Comparison of ENCODE assay signal across 10 cellular contexts in the genomic region with DNA sequence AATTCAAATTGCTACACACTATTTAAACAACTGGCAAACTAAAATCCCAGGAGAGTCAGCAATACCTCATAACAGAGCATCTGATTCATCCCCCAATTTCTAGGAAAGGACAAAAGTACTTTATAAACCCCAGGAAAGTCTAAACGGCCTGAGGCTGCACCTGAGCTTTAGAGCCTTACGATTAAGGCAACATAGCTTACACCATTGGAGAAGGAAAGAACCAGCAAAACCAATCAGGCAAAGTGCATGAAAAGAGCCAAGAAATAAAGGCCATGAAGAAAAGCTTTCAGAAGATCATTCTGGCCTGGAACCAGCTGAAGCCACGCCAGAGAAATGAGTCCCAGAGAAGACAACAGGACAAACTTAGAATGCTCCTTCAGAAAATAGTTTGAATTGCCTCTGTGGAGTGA. TPM values are rescaled to one million over a fixed set of nuclear protein-coding genes. Genes with fewer than 3 reads are reported as not detected.
DNase-seq lines count a peak whose midpoint lies in the region; ATAC-seq and TF ChIP-seq lines count a peak whose summit lies in the region.
"Had no signal": no experiment of that assay in that cellular context is flagged by ENCODE, and none has a peak within 500 bp of the region (broad histone marks: within the 10 kb centered on the region; RNA-seq: fewer than 3 reads in every experiment).

No MANE protein-coding gene starts in this region.

- H3K27ac Mint-ChIP-seq in activated B cell treated with CpG ODN at 0.5 μM for 24 hours, result peak overlapping the region; percentile 38
- H3K27ac Mint-ChIP-seq: stimulated activated naive CD8-positive, alpha-beta T cell treated with anti-CD3 and anti-CD28 coated beads, Interleukin-15, Interleukin-2, amounts not matched to agents 100 ng/mL and 50 ng/mL, for 24 hours had no signal

- DNase-seq in G401 (ENCODE audit: low spot score) (peak; percentile 41), activated B cell treated with CpG ODN at 0.5 μM for 24 hours (no peak), psoas muscle (peak; percentile 75 to 86), glomerular visceral epithelial cell (ENCODE audit: extremely low spot score) (no peak), SK-N-DZ (ENCODE audit: low spot score) (no peak), H4 (ENCODE audit: low spot score) (no peak)
- no peak for DNase-seq in activated effector memory CD4-positive, alpha-beta T cell treated with anti-CD3 and anti-CD28 coated beads, Interleukin-2, amount 50 U/mL, for 16 hours
- DNase-seq: activated CD4-positive, alpha-beta T cell treated with anti-CD3 and anti-CD28 coated beads, Interleukin-2, amount 50 U/mL, for 1 hour had no signal

- CTCF ChIA-PET in activated B cell treated with CpG ODN at 0.5 μM for 24 hours (lab: Charles Lee), result no interaction called here

- H3K4me3 Mint-ChIP-seq in activated B cell treated with CpG ODN at 0.5 μM for 24 hours, result no peak overlapping the region
- H3K4me3 Mint-ChIP-seq: stimulated activated naive CD8-positive, alpha-beta T cell treated with anti-CD3 and anti-CD28 coated beads, Interleukin-15, Interleukin-2, amounts not matched to agents 100 ng/mL and 50 ng/mL, for 24 hours had no signal

- H3K36me3 Mint-ChIP-seq in activated B cell treated with CpG ODN at 0.5 μM for 24 hours (ENCODE audit: low read depth), result peaks cover 11% of the 10 kb centered on the region

- H3K4me1 ChIP-seq in gastroesophageal sphincter (peaks cover 25 to 51% (median 34%) of the 10 kb centered on the region in 3 donors), psoas muscle (peaks cover 26% of the 10 kb centered on the region)

- in situ Hi-C loops in G401 (cut with HindIII; ENCODE audit: low sequenced_read_pairs), result no loop called here

- TF ChIP-seq CTCF in activated B cell treated with CpG ODN at 0.5 μM for 24 hours (IDR thresholded peaks at IDR 0.05), result no peak
- TF ChIP-seq CTCF in gastroesophageal sphincter (IDR thresholded peaks at IDR 0.05), result no peak
- no peak for TF ChIP-seq CTCF in psoas muscle (IDR thresholded peaks at IDR 0.05)

- H3K4me1 Mint-ChIP-seq in activated B cell treated with CpG ODN at 0.5 μM for 24 hours, result no peaks in the 10 kb centered on the region

- no peak for TF ChIP-seq POLR2A in gastroesophageal sphincter (IDR thresholded peaks at IDR 0.05)

- peak overlapping the region; percentile 77 to 91 (median 84) for H3K27ac ChIP-seq in gastroesophageal sphincter
- H3K27ac ChIP-seq in psoas muscle, result peak overlapping the region; percentile 62

- TF ChIP-seq EP300 in gastroesophageal sphincter (IDR thresholded peaks at IDR 0.05), result no peak

- POLR2A ChIA-PET in activated B cell treated with CpG ODN at 0.5 μM for 24 hours (lab: Charles Lee), result no interaction called here

- H3K9me3 Mint-ChIP-seq in activated B cell treated with CpG ODN at 0.5 μM for 24 hours, result no peaks in the 10 kb centered on the region
- H3K9me3 Mint-ChIP-seq: stimulated activated naive CD8-positive, alpha-beta T cell treated with anti-CD3 and anti-CD28 coated beads, Interleukin-15, Interleukin-2, amounts not matched to agents 100 ng/mL and 50 ng/mL, for 24 hours had no signal

- no peaks in the 10 kb centered on the region for H3K9me3 ChIP-seq in gastroesophageal sphincter
- no peaks in the 10 kb centered on the region for H3K9me3 ChIP-seq in psoas muscle

- no peak overlapping the region for H3K4me3 ChIP-seq in gastroesophageal sphincter
- H3K4me3 ChIP-seq in psoas muscle, result no peak overlapping the region

- WGBS in gastroesophageal sphincter (ENCODE audit: low coverage in 1 of 2), 2 donors, result 0 to 6% methylated on average over 2 to 3 of the region's 3 CpGs
- 17 to 29% (median 18%) methylated on average over 3 of the region's 3 CpGs for WGBS in psoas muscle, 3 donors

- no peaks in the 10 kb centered on the region for H3K27me3 Mint-ChIP-seq in activated B cell treated with CpG ODN at 0.5 μM for 24 hours
- H3K27me3 Mint-ChIP-seq: stimulated activated naive CD8-positive, alpha-beta T cell treated with anti-CD3 and anti-CD28 coated beads, Interleukin-15, Interleukin-2, amounts not matched to agents 100 ng/mL and 50 ng/mL, for 24 hours had no signal

- H3K27me3 ChIP-seq in gastroesophageal sphincter (no peaks in the 10 kb centered on the region), psoas muscle (ENCODE audit: insufficient read depth in 3 of 3, low read length in 2 of 3) (no peaks in the 10 kb centered on the region)

- intact Hi-C loops in activated B cell treated with CpG ODN at 0.5 μM for 24 hours (cut with micrococcal nuclease), result no loop called here
- intact Hi-C loops in psoas muscle (cut with DNase I), result no loop called here

- ATAC-seq in activated B cell treated with CpG ODN at 0.5 μM for 24 hours (ENCODE audit: low read depth), result no peak
- ATAC-seq in gastroesophageal sphincter, result peak; percentile 4
- ATAC-seq in psoas muscle, result peak in 2 of 4 donors; percentile 32 to 56

- H3K36me3 ChIP-seq in gastroesophageal sphincter, result peaks cover 0 to 11% of the 10 kb centered on the region in 2 donors
- H3K36me3 ChIP-seq in psoas muscle (ENCODE audit: insufficient read depth in 1 of 2, low read depth in 1 of 2), result peaks cover 3 to 10% of the 10 kb centered on the region in 2 donors

RNA-seq across cellular contexts. Expression of a gene that starts 48.1 kb away (rescaled TPM):
- 14.4 and 23.9 TPM in 2 replicates for total RNA-seq in G401 (2014; rRNA removed; shearing (Covaris generic))
- total RNA-seq in activated B cell treated with CpG ODN at 0.5 μM for 24 hours, result 18.2 and 19.2 TPM in 2 replicates
- 10 to 100 TPM; 16.3 to 30.6 (median 25.0) TPM for total RNA-seq in gastroesophageal sphincter
- total RNA-seq in psoas muscle, result 1 to 10 TPM; 5.5 to 6.9 (median 5.7) TPM
- polyA plus RNA-seq in psoas muscle, result 1 to 10 TPM; 2.3 to 5.0 (median 4.2) TPM
- polyA plus RNA-seq in SK-N-DZ (2014; cell fraction: cytosol; rRNA removed), result 14.2 TPM in 2 replicates
- polyA plus RNA-seq in SK-N-DZ (2014; cell fraction: nucleus; rRNA removed), result 6.8 and 7.6 TPM in 2 replicates
- 13.4 and 21.0 TPM in 2 replicates for total RNA-seq in H4 (2014; rRNA removed; shearing (Covaris generic))

Comparison
In these comparisons a context has a peak if more than half of its experiments do, and no peak if none do; other contexts are left out.
1. DNase-seq: peak in G401 (single experiment) and psoas muscle (2 of 2); none in activated B cell treated with CpG ODN at 0.5 μM for 24 hours (single experiment), glomerular visceral epithelial cell (single experiment), SK-N-DZ (single experiment), H4 (single experiment) and activated effector memory CD4-positive, alpha-beta T cell treated with anti-CD3 and anti-CD28 coated beads, Interleukin-2, amount 50 U/mL, for 16 hours (single experiment).